13 cellular contexts compared by ENCODE assay signal in the genomic region with DNA sequence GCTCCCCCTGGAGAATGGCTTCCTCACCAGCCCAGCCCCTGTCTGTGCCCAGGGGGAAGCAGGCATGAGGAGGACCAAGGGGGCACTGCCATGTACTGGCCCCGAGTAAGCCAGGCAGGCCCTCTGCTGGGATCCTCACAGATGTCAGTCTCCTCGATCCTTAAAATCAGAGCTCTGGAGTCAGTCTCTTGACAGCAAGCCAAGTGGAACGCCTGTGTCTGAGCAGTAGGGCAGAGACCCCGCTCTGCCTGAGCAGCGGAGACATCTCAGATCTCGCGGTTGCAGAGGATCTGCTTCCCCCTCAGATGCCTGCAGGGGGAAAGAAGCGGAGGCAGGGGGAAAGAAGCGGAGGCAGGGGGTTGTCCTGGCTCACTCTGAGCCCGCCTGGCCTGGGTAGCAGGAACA.
DNase-seq lines count a peak whose midpoint lies in the region; ATAC-seq and TF ChIP-seq lines count a peak whose summit lies in the region.
"Had no signal": no experiment of that assay in that cellular context is flagged by ENCODE, and none has a peak within 500 bp of the region (broad histone marks: within the 10 kb centered on the region; RNA-seq: fewer than 3 reads in every experiment).

No MANE protein-coding gene starts in this region.

- H3K9me3 ChIP-seq in fibroblast of lung (ENCODE audit: control insufficient read depth, insufficient read depth, low read depth, low read length), result no peaks in the 10 kb centered on the region
- no peaks in the 10 kb centered on the region for H3K9me3 ChIP-seq in neuronal stem cell (replicated peaks in 1 of 2; ENCODE audit: control insufficient read depth in 2 of 2, insufficient read depth in 1 of 2, low read depth in 1 of 2, low read length in 2 of 2)
- H3K9me3 ChIP-seq in vagina, result no peaks in the 10 kb centered on the region
- H3K9me3 ChIP-seq: neutrophil had no signal

- no peak overlapping the region for H2BK5ac ChIP-seq in neuronal stem cell (ENCODE audit: low read length)

- H3K27me3 Mint-ChIP-seq in activated CD8-positive, alpha-beta memory T cell treated with anti-CD3 and anti-CD28 coated beads, Interleukin-2, amount 10 ng/mL, durations not matched to agents 7 days and 5 days, result peaks cover 21% of the 10 kb centered on the region

- H3K4me3 ChIP-seq in fibroblast of lung (replicated peaks in 1 of 4; ENCODE audit: control extremely low read depth in 1 of 4, insufficient read depth in 1 of 4, low read depth in 3 of 4, low read length in 4 of 4) (no peak overlapping the region), neuronal stem cell (ENCODE audit: low read length in 2 of 2) (no peak overlapping the region), vagina (peak overlapping the region in 1 of 2 donors; percentile 19)

- CTCF ChIA-PET in activated CD8-positive, alpha-beta memory T cell treated with anti-CD3 and anti-CD28 coated beads, Interleukin-2, amount 10 ng/mL, durations not matched to agents 7 days and 5 days (lab: Charles Lee), result no interaction called here

- no peak overlapping the region for H2BK12ac ChIP-seq in neuronal stem cell (ENCODE audit: low read length)

- peak overlapping the region; percentile 28 for H2BK15ac ChIP-seq in neuronal stem cell (ENCODE audit: low read length)

- H3K4me2 ChIP-seq in fibroblast of lung (ENCODE audit: extremely low read depth, insufficient read depth, low read length), result no peak overlapping the region
- H3K4me2 ChIP-seq in neuronal stem cell (ENCODE audit: insufficient read depth, low read length, poor library complexity, severe bottlenecking), result no peak overlapping the region

- H3K4me1 ChIP-seq in fibroblast of lung (ENCODE audit: control insufficient read depth, extremely low read depth, insufficient read depth, low read length), result peaks cover 22% of the 10 kb centered on the region
- peaks cover 2 to 9% of the 10 kb centered on the region in 2 donors for H3K4me1 ChIP-seq in neuronal stem cell (ENCODE audit: control insufficient read depth in 2 of 2, insufficient read depth in 1 of 2, low read depth in 1 of 2, low read length in 2 of 2)
- peaks cover 38% of the 10 kb centered on the region for H3K4me1 ChIP-seq in vagina

- H3K27me3 ChIP-seq in fibroblast of lung (ENCODE audit: control insufficient read depth, insufficient read depth, low read length) (no peaks in the 10 kb centered on the region), neuronal stem cell (ENCODE audit: control insufficient read depth in 3 of 3, insufficient read depth in 3 of 3, low read depth in 1 of 3, low read length in 3 of 3) (peaks cover 0 to 35% (median 0%) of the 10 kb centered on the region in 3 experiments), vagina (no peaks in the 10 kb centered on the region)

- H3K36me3 Mint-ChIP-seq in activated CD8-positive, alpha-beta memory T cell treated with anti-CD3 and anti-CD28 coated beads, Interleukin-2, amount 10 ng/mL, durations not matched to agents 7 days and 5 days, result no peaks in the 10 kb centered on the region

- DNase-seq in DMS79 treated with DMSO at 0.1 percent for 48 hours (lab: John Stamatoyannopoulos, UW) (peak; percentile 27), DMS79 (lab: John Stamatoyannopoulos, UW) (no peak), fibroblast of lung (ENCODE audit: low read depth in 2 of 2) (no peak), neuronal stem cell (ENCODE audit: low spot score) (no peak), vagina (ENCODE audit: extremely low spot score in 2 of 2) (no peak), HuH-7.5 (ENCODE audit: low spot score) (no peak)
- no peak for DNase-seq in activated CD8-positive, alpha-beta memory T cell treated with anti-CD3 and anti-CD28 coated beads, Interleukin-2, amount 10 ng/mL, durations not matched to agents 7 days and 5 days
- DNase-seq: activated CD4-positive, alpha-beta T cell treated with anti-CD3 and anti-CD28 coated beads, Interleukin-2, amount 10 ng/mL, durations not matched to agents 24 days and 14 days; Karpas-422; NCI-H2029; SW 1271 had no signal

- no peak for TF ChIP-seq POLR2A in vagina (IDR thresholded peaks at IDR 0.05)

- no peak overlapping the region for H3K27ac Mint-ChIP-seq in activated CD8-positive, alpha-beta memory T cell treated with anti-CD3 and anti-CD28 coated beads, Interleukin-2, amount 10 ng/mL, durations not matched to agents 7 days and 5 days
- H3K27ac Mint-ChIP-seq: activated CD4-positive, alpha-beta T cell treated with anti-CD3 and anti-CD28 coated beads, Interleukin-2, amount 10 ng/mL, durations not matched to agents 24 days and 14 days had no signal

- H3K4me1 Mint-ChIP-seq in activated CD8-positive, alpha-beta memory T cell treated with anti-CD3 and anti-CD28 coated beads, Interleukin-2, amount 10 ng/mL, durations not matched to agents 7 days and 5 days, result peaks cover 26% of the 10 kb centered on the region

- no peak overlapping the region for H4K8ac ChIP-seq in neuronal stem cell (ENCODE audit: low read depth, low read length)

- intact Hi-C loops in vagina (cut with DNase I), result no loop called here

- H4K20me1 ChIP-seq in fibroblast of lung (ENCODE audit: control insufficient read depth, extremely low read depth, insufficient read depth, low read length), result no peaks in the 10 kb centered on the region

- no peak overlapping the region for H3K14ac ChIP-seq in neuronal stem cell (ENCODE audit: low read length)

- H3K36me3 ChIP-seq in fibroblast of lung (ENCODE audit: control insufficient read depth, insufficient read depth, low read length) (no peaks in the 10 kb centered on the region), neuronal stem cell (replicated peaks in 1 of 2; ENCODE audit: control insufficient read depth in 2 of 2, insufficient read depth in 2 of 2, low read length in 2 of 2) (no peaks in the 10 kb centered on the region), vagina (no peaks in the 10 kb centered on the region)
- H3K36me3 ChIP-seq: neutrophil had no signal

- no peak for ATAC-seq in activated CD8-positive, alpha-beta memory T cell treated with anti-CD3 and anti-CD28 coated beads, Interleukin-2, amount 10 ng/mL, durations not matched to agents 7 days and 5 days
- no peak for ATAC-seq in HG03025 (IDR thresholded peaks at IDR 0.05; ENCODE audit: low FRiP score, unreplicated experiment)

- no peak for TF ChIP-seq CTCF in fibroblast of lung (conservative IDR thresholded peaks at IDR 0.05 in 1 of 2, IDR thresholded peaks at IDR 0.05 in 1 of 2; ENCODE audit: low read depth in 1 of 2, low read length in 2 of 2)
- TF ChIP-seq CTCF in vagina (IDR thresholded peaks at IDR 0.05), result no peak

- H3K9me3 Mint-ChIP-seq in activated CD8-positive, alpha-beta memory T cell treated with anti-CD3 and anti-CD28 coated beads, Interleukin-2, amount 10 ng/mL, durations not matched to agents 7 days and 5 days (ENCODE audit: low read depth), result no peaks in the 10 kb centered on the region
- H3K9me3 Mint-ChIP-seq: activated CD4-positive, alpha-beta T cell treated with anti-CD3 and anti-CD28 coated beads, Interleukin-2, amount 10 ng/mL, durations not matched to agents 24 days and 14 days had no signal

- H3K79me1 ChIP-seq in neuronal stem cell (ENCODE audit: low read depth, low read length), result no peaks in the 10 kb centered on the region

- WGBS in neuronal stem cell (ENCODE audit: extremely low coverage in 2 of 2, insufficient read length in 2 of 2, insufficient replicate concordance in 1 of 2), 2 donors, result no CpG with 5 or more reads among the region's 10 CpGs

- no peak overlapping the region for H2BK120ac ChIP-seq in neuronal stem cell (ENCODE audit: low read depth, low read length)

- peak overlapping the region; percentile 19 for H2AFZ ChIP-seq in fibroblast of lung (ENCODE audit: low read length)
- H2AFZ ChIP-seq in neuronal stem cell (ENCODE audit: low read length), result peak overlapping the region; percentile 76

- peak overlapping the region; percentile 25 for H3K23ac ChIP-seq in neuronal stem cell (ENCODE audit: low read depth, low read length, poor library complexity)

- H4K91ac ChIP-seq in neuronal stem cell (ENCODE audit: low read depth, low read length, poor library complexity), result no peak overlapping the region

- H3K4ac ChIP-seq in neuronal stem cell (ENCODE audit: low read length), result no peak overlapping the region

- H3K18ac ChIP-seq in neuronal stem cell (ENCODE audit: low read length), result peak overlapping the region; percentile 78

- no peak overlapping the region for H2AK5ac ChIP-seq in neuronal stem cell (ENCODE audit: low read depth, low read length)

- H3K4me3 Mint-ChIP-seq in activated CD8-positive, alpha-beta memory T cell treated with anti-CD3 and anti-CD28 coated beads, Interleukin-2, amount 10 ng/mL, durations not matched to agents 7 days and 5 days, result no peak overlapping the region
- H3K4me3 Mint-ChIP-seq: activated CD4-positive, alpha-beta T cell treated with anti-CD3 and anti-CD28 coated beads, Interleukin-2, amount 10 ng/mL, durations not matched to agents 24 days and 14 days had no signal

- no peak overlapping the region for H3K9ac ChIP-seq in fibroblast of lung (ENCODE audit: insufficient read depth, low read length)
- no peak overlapping the region for H3K9ac ChIP-seq in neuronal stem cell (ENCODE audit: low read depth, low read length, poor library complexity)

- H3K79me2 ChIP-seq in fibroblast of lung (ENCODE audit: control insufficient read depth, insufficient read depth, low read length), result no peaks in the 10 kb centered on the region

- H3K27ac ChIP-seq in fibroblast of lung (ENCODE audit: insufficient read depth, low read length) (no peak overlapping the region), neuronal stem cell (replicated peaks; ENCODE audit: low read length) (no peak overlapping the region), vagina (peak overlapping the region; percentile 80)
- H3K27ac ChIP-seq: neutrophil had no signal
